Comparison of ENCODE assay signal across 31 cellular contexts in the genomic region with DNA sequence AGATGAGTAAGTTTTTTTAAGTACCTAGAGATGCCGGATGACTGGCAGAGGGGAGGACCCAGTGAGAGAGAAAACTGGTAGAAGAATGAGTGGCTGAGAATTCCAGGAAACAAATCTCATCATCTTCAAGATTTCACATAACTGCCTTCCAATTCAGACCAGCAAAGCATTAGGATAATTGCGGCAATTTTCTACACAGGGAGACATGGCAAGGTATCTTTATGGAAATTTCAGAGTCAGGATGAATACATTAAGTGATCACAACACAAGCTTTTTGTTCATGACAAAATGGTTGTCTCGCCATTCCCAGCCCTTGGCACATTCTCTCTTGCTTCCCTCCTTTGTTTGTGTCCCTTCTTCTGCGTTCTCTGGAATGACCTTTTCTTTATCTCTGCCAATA.
"Had no signal": no experiment of that assay in that cellular context is flagged by ENCODE, and none has a peak within 500 bp of the region (broad histone marks: within the 10 kb centered on the region; RNA-seq: fewer than 3 reads in every experiment).

No MANE protein-coding gene starts in this region.

- H3K27ac ChIP-seq: adrenal gland, ascending aorta, body of pancreas, brain microvascular endothelial cell, breast epithelium, cardiac muscle cell had no signal

- DNase-seq: activated effector memory CD4-positive, alpha-beta T cell treated with anti-CD3 and anti-CD28 coated beads, Interleukin-2, amount 50 U/mL, for 16 hours; activated effector memory CD4-positive, alpha-beta T cell treated with Interleukin-2 at 50 U/mL for 16 hours; activated gamma-delta T cell; activated gamma-delta T cell treated with Interleukin-2 at 50 U/mL for 16 hours; activated naive CD4-positive, alpha-beta T cell; activated naive CD4-positive, alpha-beta T cell treated with anti-CD3 and anti-CD28 coated beads for 36 hours; activated naive CD4-positive, alpha-beta T cell treated with anti-CD3 and anti-CD28 coated beads, Interleukin-2, amount 10 ng/mL, durations not matched to agents 7 days and 5 days; activated naive CD4-positive, alpha-beta T cell treated with anti-CD3 and anti-CD28 coated beads, Interleukin-2, amount 50 U/mL, for 16 hours; activated naive CD4-positive, alpha-beta T cell treated with Interleukin-2 at 50 U/mL for 16 hours; activated naive CD8-positive, alpha-beta T cell treated with anti-CD3 and anti-CD28 coated beads for 36 hours; activated naive CD8-positive, alpha-beta T cell treated with anti-CD3 and anti-CD28 coated beads, Interleukin-2, amount 10 ng/mL, durations not matched to agents 7 days and 5 days; activated naive CD8-positive, alpha-beta T cell treated with anti-CD3 and anti-CD28 coated beads, Interleukin-2, amount 50 U/mL, for 24 hours; activated T-cell treated with anti-CD3 and anti-CD28 coated beads, Interleukin-2, amount 50 U/mL, for 24 hours; activated T-cell treated with anti-CD3 and anti-CD28 coated beads, Interleukin-2, amount 50 U/mL, for 4 hours; activated T-cell treated with anti-CD3 and anti-CD28 coated beads, Interleukin-2, amount 50 U/mL, for 48 hours; activated T-cell treated with anti-CD3 and anti-CD28 coated beads, Interleukin-2, amount 50 U/mL, for 72 hours; adrenal gland; amniotic stem cell; amygdala; anterior cingulate cortex; aorta; body of pancreas; brain microvascular endothelial cell; caudate nucleus; central memory CD4-positive, alpha-beta T cell; cerebellar nuclear complex had no signal

- H3K27me3 ChIP-seq: adrenal gland, ascending aorta, body of pancreas had no signal

- H3K36me3 ChIP-seq: adrenal gland, ascending aorta, brain microvascular endothelial cell, breast epithelium, cardiac muscle cell had no signal

- H3K4me3 ChIP-seq: adrenal gland, ascending aorta, body of pancreas, breast epithelium, cardiac muscle cell had no signal

- H3K9me3 ChIP-seq: adrenal gland, body of pancreas had no signal

- ATAC-seq: activated naive CD4-positive, alpha-beta T cell treated with anti-CD3 and anti-CD28 coated beads, Interleukin-2, amount 50 U/mL, for 72 hours; activated naive CD8-positive, alpha-beta T cell treated with anti-CD3 and anti-CD28 coated beads, Interleukin-2, amount 50 U/mL, for 24 hours; activated T-cell treated with anti-CD3 and anti-CD28 coated beads, Interleukin-2, amount 50 U/mL, for 4 hours; activated T-cell treated with anti-CD3 and anti-CD28 coated beads, Interleukin-2, amount 50 U/mL, for 72 hours; activated T-helper 17 cell treated with anti-CD3 and anti-CD28 coated beads, Interleukin-2, amount 50 U/mL, for 72 hours; body of pancreas had no signal
